Comparison of ENCODE assay signal across 15 cellular contexts in genomic region chr13:20700288-20700687, GRCh38. TPM values are rescaled to one million over a fixed set of nuclear protein-coding genes. Genes with fewer than 3 reads are reported as not detected.
DNase-seq lines count a peak whose midpoint lies in the region; TF ChIP-seq lines count a peak whose summit lies in the region.
"Had no signal": no experiment of that assay in that cellular context is flagged by ENCODE, and none has a peak within 500 bp of the region (broad histone marks: within the 10 kb centered on the region; RNA-seq: fewer than 3 reads in every experiment).

No MANE protein-coding gene starts in this region.

- H3K27ac Mint-ChIP-seq in neural crest cell (ENCODE audit: unreplicated experiment) = no peak overlapping the region
- H3K27ac Mint-ChIP-seq in type B pancreatic cell = peak overlapping the region; percentile 4
- H3K27ac Mint-ChIP-seq in activated naive CD4-positive, alpha-beta T cell treated with anti-CD3 and anti-CD28 coated beads, Interleukin-2, amount 10 ng/mL, durations not matched to agents 7 days and 5 days = no peak overlapping the region
- H3K27ac Mint-ChIP-seq: CD14-positive monocyte, GM23338 had no signal

- H3K79me1 ChIP-seq in trophoblast cell (ENCODE audit: low read length) = peaks cover 5% of the 10 kb centered on the region

- WGBS in trophoblast cell (ENCODE audit: extremely low coverage, insufficient coverage, insufficient read length) = no CpG with 5 or more reads among the region's 6 CpGs

- no peak overlapping the region for H3K27ac ChIP-seq in HEK293 (ENCODE audit: extremely low read depth, low read depth, low read length)
- H3K27ac ChIP-seq in trophoblast cell (ENCODE audit: low read depth, low read length) = no peak overlapping the region
- H3K27ac ChIP-seq: BLaER1 had no signal

- H3K18ac ChIP-seq in trophoblast cell (ENCODE audit: low read length) = no peak overlapping the region

- H3K9me3 Mint-ChIP-seq in neural crest cell (no peaks in the 10 kb centered on the region), type B pancreatic cell (no peaks in the 10 kb centered on the region)
- no peaks in the 10 kb centered on the region for H3K9me3 Mint-ChIP-seq in activated naive CD4-positive, alpha-beta T cell treated with anti-CD3 and anti-CD28 coated beads, Interleukin-2, amount 10 ng/mL, durations not matched to agents 7 days and 5 days
- H3K9me3 Mint-ChIP-seq: GM23338 had no signal

- H3K4me2 ChIP-seq in trophoblast cell (ENCODE audit: low read length) = no peak overlapping the region
- H3K4me2 ChIP-seq: BLaER1, GM23338 had no signal

- peak; percentile 39 for DNase-seq in choroid plexus epithelial cell (ENCODE audit: low read depth)
- no peak for DNase-seq in neural crest cell (ENCODE audit: low read depth, low spot score)
- DNase-seq in type B pancreatic cell (ENCODE audit: extremely low spot score, unreplicated experiment) = no peak
- no peak for DNase-seq in trophoblast cell
- DNase-seq in NCI-H1417 treated with DMSO at 0.1 percent for 48 hours (lab: John Stamatoyannopoulos, UW) = no peak
- no peak for DNase-seq in activated naive CD4-positive, alpha-beta T cell treated with anti-CD3 and anti-CD28 coated beads, Interleukin-2, amount 10 ng/mL, durations not matched to agents 7 days and 5 days
- DNase-seq: 8988T; CD4-positive, alpha-beta memory T cell; DMS153; DMS79; GDM1 had no signal

- H3K4me1 Mint-ChIP-seq in neural crest cell = peaks cover 20% of the 10 kb centered on the region
- peaks cover 12% of the 10 kb centered on the region for H3K4me1 Mint-ChIP-seq in type B pancreatic cell (ENCODE audit: unreplicated experiment)
- peaks cover 11% of the 10 kb centered on the region for H3K4me1 Mint-ChIP-seq in activated naive CD4-positive, alpha-beta T cell treated with anti-CD3 and anti-CD28 coated beads, Interleukin-2, amount 10 ng/mL, durations not matched to agents 7 days and 5 days

- H2AK5ac ChIP-seq in trophoblast cell (ENCODE audit: low read length) = no peak overlapping the region

- peaks cover 7% of the 10 kb centered on the region for H3K27me3 Mint-ChIP-seq in neural crest cell (ENCODE audit: low read depth)
- peaks cover 20% of the 10 kb centered on the region for H3K27me3 Mint-ChIP-seq in type B pancreatic cell
- peaks cover 57% of the 10 kb centered on the region for H3K27me3 Mint-ChIP-seq in activated naive CD4-positive, alpha-beta T cell treated with anti-CD3 and anti-CD28 coated beads, Interleukin-2, amount 10 ng/mL, durations not matched to agents 7 days and 5 days

- no peak overlapping the region for H2BK5ac ChIP-seq in trophoblast cell (ENCODE audit: low read depth, low read length, poor library complexity)

- H3K4me3 ChIP-seq in HEK293 (ENCODE audit: low read depth, low read length) = no peak overlapping the region
- H3K4me3 ChIP-seq in choroid plexus epithelial cell (ENCODE audit: low read depth, low read length) = no peak overlapping the region
- H3K4me3 ChIP-seq in trophoblast cell (ENCODE audit: low read depth, low read length) = no peak overlapping the region
- H3K4me3 ChIP-seq: BLaER1, GM23338 had no signal

- no peak overlapping the region for H3K23ac ChIP-seq in trophoblast cell (ENCODE audit: low read length)

- peaks cover 3% of the 10 kb centered on the region for H3K79me2 ChIP-seq in trophoblast cell (ENCODE audit: control insufficient read depth, insufficient read depth, low read length, poor library complexity)

- no peak overlapping the region for H3K9ac ChIP-seq in trophoblast cell (ENCODE audit: low read length)
- H3K9ac ChIP-seq: BLaER1 had no signal

- H3K14ac ChIP-seq in trophoblast cell (ENCODE audit: low read length) = no peak overlapping the region

- H3K36me3 ChIP-seq in HEK293 (ENCODE audit: control insufficient read depth in 2 of 2, insufficient read depth in 1 of 2, low read length in 2 of 2) = no peaks in the 10 kb centered on the region
- H3K36me3 ChIP-seq in trophoblast cell (ENCODE audit: control insufficient read depth in 1 of 2, insufficient read depth in 2 of 2, low read length in 2 of 2) = no peaks in the 10 kb centered on the region
- H3K36me3 ChIP-seq: BLaER1 had no signal

- H3K27me3 ChIP-seq in trophoblast cell (ENCODE audit: insufficient read depth, low read length) = no peaks in the 10 kb centered on the region
- H3K27me3 ChIP-seq: BLaER1 had no signal

- H3K4me3 Mint-ChIP-seq in neural crest cell = peak overlapping the region; percentile 23
- peak overlapping the region; percentile 44 for H3K4me3 Mint-ChIP-seq in type B pancreatic cell
- H3K4me3 Mint-ChIP-seq in activated naive CD4-positive, alpha-beta T cell treated with anti-CD3 and anti-CD28 coated beads, Interleukin-2, amount 10 ng/mL, durations not matched to agents 7 days and 5 days = no peak overlapping the region
- H3K4me3 Mint-ChIP-seq: CD4-positive, alpha-beta memory T cell; GM23338 had no signal

- POLR2A ChIA-PET in HEK293 (lab: Yijun Ruan, JAX) = no interaction called here

- no peak overlapping the region for H3K4ac ChIP-seq in trophoblast cell (ENCODE audit: low read depth, low read length)

- peaks cover 7% of the 10 kb centered on the region for H3K4me1 ChIP-seq in HEK293 (ENCODE audit: control insufficient read depth, insufficient read depth, low read length)
- H3K4me1 ChIP-seq in trophoblast cell (ENCODE audit: control insufficient read depth in 1 of 2, insufficient read depth in 2 of 2, low read length in 2 of 2) = peaks cover 0 to 2% of the 10 kb centered on the region in 2 experiments

- no peak overlapping the region for H2AFZ ChIP-seq in trophoblast cell (ENCODE audit: insufficient read depth, low read length, poor library complexity)
- H2AFZ ChIP-seq: GM23338 had no signal

- H3K36me3 Mint-ChIP-seq in neural crest cell (ENCODE audit: low read depth) = peaks cover 7% of the 10 kb centered on the region
- no peaks in the 10 kb centered on the region for H3K36me3 Mint-ChIP-seq in type B pancreatic cell
- no peaks in the 10 kb centered on the region for H3K36me3 Mint-ChIP-seq in activated naive CD4-positive, alpha-beta T cell treated with anti-CD3 and anti-CD28 coated beads, Interleukin-2, amount 10 ng/mL, durations not matched to agents 7 days and 5 days

- H4K91ac ChIP-seq in trophoblast cell (ENCODE audit: low read depth, low read length) = no peak overlapping the region

- H2BK120ac ChIP-seq in trophoblast cell (ENCODE audit: insufficient read depth, low read length, poor library complexity) = no peak overlapping the region

- no peak overlapping the region for H4K12ac ChIP-seq in trophoblast cell (ENCODE audit: low read depth, low read length)

- H4K8ac ChIP-seq in trophoblast cell (ENCODE audit: low read depth, low read length) = no peak overlapping the region

- no peak for TF ChIP-seq CTCF in HEK293 (tag by site-specific recombination; IDR thresholded peaks at IDR 0.05)
- TF ChIP-seq CTCF in choroid plexus epithelial cell (conservative IDR thresholded peaks at IDR 0.05; ENCODE audit: low read depth, low read length) = no peak
- no peak for TF ChIP-seq CTCF in neural crest cell (conservative IDR thresholded peaks at IDR 0.05)
- no peak for TF ChIP-seq CTCF in type B pancreatic cell (conservative IDR thresholded peaks at IDR 0.05)

- H2BK12ac ChIP-seq in trophoblast cell (ENCODE audit: low read length) = no peak overlapping the region

- CTCF ChIA-PET in HEK293 (lab: Yijun Ruan, JAX) = interaction anchor here (1.1 kb wide), 1 partner anchor 503 kb away, joined by 3 read pairs; no protein-coding TSS in a partner anchor
- CTCF ChIA-PET in activated naive CD4-positive, alpha-beta T cell treated with anti-CD3 and anti-CD28 coated beads, Interleukin-2, amount 10 ng/mL, durations not matched to agents 7 days and 5 days (lab: Charles Lee) = interaction anchor here (0.8 kb wide), 1 partner anchor 129 kb away, joined by 3 read pairs; no protein-coding TSS in a partner anchor

- no peaks in the 10 kb centered on the region for H3K9me3 ChIP-seq in HEK293 (ENCODE audit: control insufficient read depth, insufficient read depth, low read depth, low read length)
- H3K9me3 ChIP-seq in trophoblast cell (ENCODE audit: insufficient read depth, low read depth, low read length) = no peaks in the 10 kb centered on the region
- H3K9me3 ChIP-seq: BLaER1 had no signal

TF ChIP-seq in HEK293, 187 proteins besides CTCF, POLR2A, EP300 and RAD21 (continues in another document):
- TF ChIP-seq ZNF18 (tag by site-specific recombination; IDR thresholded peaks at IDR 0.05) = no peak
- TF ChIP-seq, protein P1, sequence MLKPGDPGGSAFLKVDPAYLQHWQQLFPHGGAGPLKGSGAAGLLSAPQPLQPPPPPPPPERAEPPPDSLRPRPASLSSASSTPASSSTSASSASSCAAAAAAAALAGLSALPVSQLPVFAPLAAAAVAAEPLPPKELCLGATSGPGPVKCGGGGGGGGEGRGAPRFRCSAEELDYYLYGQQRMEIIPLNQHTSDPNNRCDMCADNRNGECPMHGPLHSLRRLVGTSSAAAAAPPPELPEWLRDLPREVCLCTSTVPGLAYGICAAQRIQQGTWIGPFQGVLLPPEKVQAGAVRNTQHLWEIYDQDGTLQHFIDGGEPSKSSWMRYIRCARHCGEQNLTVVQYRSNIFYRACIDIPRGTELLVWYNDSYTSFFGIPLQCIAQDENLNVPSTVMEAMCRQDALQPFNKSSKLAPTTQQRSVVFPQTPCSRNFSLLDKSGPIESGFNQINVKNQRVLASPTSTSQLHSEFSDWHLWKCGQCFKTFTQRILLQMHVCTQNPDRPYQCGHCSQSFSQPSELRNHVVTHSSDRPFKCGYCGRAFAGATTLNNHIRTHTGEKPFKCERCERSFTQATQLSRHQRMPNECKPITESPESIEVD (tag by site-specific recombination; IDR thresholded peaks at IDR 0.05) = peak; percentile 23; the same call in 1 of the 2 replicates
- peak; percentile 8; the same call in 1 of the 2 replicates for TF ChIP-seq FEZF1 (tag by site-specific recombination; IDR thresholded peaks at IDR 0.05)
- peak; percentile 87 for TF ChIP-seq GFI1B (tag by site-specific recombination; IDR thresholded peaks at IDR 0.05)

RNA-seq across cellular contexts. Expression of gene IL17D, which starts 3.2 kb away (rescaled TPM):
- total RNA-seq in neural crest cell (7.9 and 8.4 TPM in 2 replicates), type B pancreatic cell (ENCODE audit: low replicate concordance) (1.5 and 6.3 TPM in 2 replicates)
- polyA plus RNA-seq in trophoblast cell (2013) = 1.7 TPM in 2 replicates
- total RNA-seq: CD4-positive, alpha-beta memory T cell had no signal
- polyA plus RNA-seq: CD14-positive monocyte; CD4-positive, alpha-beta memory T cell had no signal
